In genomic region chr1:24415334-24415909, GRCh38 we compare ENCODE assay signal across 8 cellular contexts. TPM values are rescaled to one million over a fixed set of nuclear protein-coding genes. Genes with fewer than 3 reads are reported as not detected.
DNase-seq lines count a peak whose midpoint lies in the region; ATAC-seq and TF ChIP-seq lines count a peak whose summit lies in the region.

Gene NIPAL3 (plus strand): TSS chr1:24415802. CDS start chr1:24419548, 3,746 bp downstream.

- H3K36me3 ChIP-seq in adrenal gland (replicated peaks in 1 of 2) (no peaks in the 10 kb centered on the region), heart left ventricle (peaks cover 0 to 13% (median 7%) of the 10 kb centered on the region in 9 donors), upper lobe of left lung (no peaks in the 10 kb centered on the region)

- WGBS in adrenal gland, 4 donors, result 1 to 5% (median 3%) methylated on average over 15 to 28 of the region's 28 CpGs
- WGBS in heart left ventricle, 4 donors, result 2 to 6% (median 3%) methylated on average over 22 to 28 of the region's 28 CpGs
- WGBS in upper lobe of left lung, 2 donors, result 2 to 4% methylated on average over 20 to 23 of the region's 28 CpGs

- no peaks in the 10 kb centered on the region for H3K27me3 Mint-ChIP-seq in T-cell

- peak within 1 kb of the TSS; percentile 92 to 99 (median 93) for H3K4me3 Mint-ChIP-seq in T-cell

- H3K4me1 ChIP-seq in adrenal gland (replicated peaks in 1 of 2) (peaks cover 6 to 14% of the 10 kb centered on the region in 2 donors), heart left ventricle (peaks cover 0 to 51% (median 23%) of the 10 kb centered on the region in 12 donors), upper lobe of left lung (peaks cover 28 to 63% (median 43%) of the 10 kb centered on the region in 4 donors)

- CTCF ChIA-PET in T-cell (lab: Charles Lee), result interaction anchor here (0.5 to 5.6 kb wide), 41 partner anchors 9 to 916 kb away, joined by 3 to 59 read pairs (median 3); partner anchors contain the start of gene RCAN3 (in 1 of the 2)

- no peaks in the 10 kb centered on the region for H3K9me3 Mint-ChIP-seq in T-cell

- TF ChIP-seq CTCF in GM12875 (IDR thresholded peaks at IDR 0.05; ENCODE audit: borderline replicate concordance, insufficient read depth, low read depth, low read length), result peak; percentile 97
- peak; percentile 58 to 83 (median 78) for TF ChIP-seq CTCF in adrenal gland (IDR thresholded peaks at IDR 0.05)
- TF ChIP-seq CTCF in heart left ventricle (IDR thresholded peaks at IDR 0.05), result peak; percentile 62 to 85 (median 80)
- peak; percentile 81 to 94 (median 92) for TF ChIP-seq CTCF in upper lobe of left lung (IDR thresholded peaks at IDR 0.05)

- TF ChIP-seq POLR2A in adrenal gland (IDR thresholded peaks at IDR 0.05), result peak in 1 of 2 donors; percentile 9
- peak in 1 of 2 donors; percentile 33 for TF ChIP-seq POLR2A in heart left ventricle (IDR thresholded peaks at IDR 0.05)
- TF ChIP-seq POLR2A in upper lobe of left lung (IDR thresholded peaks at IDR 0.05), result peak in 3 of 4 donors; percentile 10 to 69 (median 44)

- POLR2A ChIA-PET in T-cell (lab: Charles Lee), result interaction anchor here (0.5 to 1.3 kb wide), 9 partner anchors 8 to 828 kb away, joined by 3 to 8 read pairs (median 4); no protein-coding TSS in a partner anchor

- peaks cover 18% of the 10 kb centered on the region for H3K36me3 Mint-ChIP-seq in T-cell

- H3K4me3 ChIP-seq in GM12875 (ENCODE audit: low read depth, low read length) (peak within 1 kb of the TSS; percentile 76), adrenal gland (peak within 1 kb of the TSS; percentile 12 to 66 (median 50)), heart left ventricle (peak within 1 kb of the TSS; percentile 38 to 95 (median 72)), upper lobe of left lung (peak within 1 kb of the TSS; percentile 48 to 85 (median 68))

- ATAC-seq in HG02840 (IDR thresholded peaks at IDR 0.05; ENCODE audit: low FRiP score, unreplicated experiment) (peak; percentile 88), T-cell (replicated peaks in 1 of 4) (peak; percentile 94 to 98 (median 96)), heart left ventricle (peak; percentile 95 to 97 (median 96)), upper lobe of left lung (ENCODE audit: low FRiP score in 2 of 2) (peak; percentile 93 to 95)

- H3K27me3 ChIP-seq in adrenal gland (no peaks in the 10 kb centered on the region), heart left ventricle (no peaks in the 10 kb centered on the region), upper lobe of left lung (no peaks in the 10 kb centered on the region)

- H3K4me1 Mint-ChIP-seq in T-cell, result peaks cover 66 to 75% (median 72%) of the 10 kb centered on the region in 3 donors

- H3K27ac ChIP-seq in adrenal gland, result peak within 1 kb of the TSS in 1 of 5 donors; percentile 15
- peak within 1 kb of the TSS in 8 of 12 donors; percentile 16 to 60 (median 46) for H3K27ac ChIP-seq in heart left ventricle
- peak within 1 kb of the TSS; percentile 50 to 76 (median 68) for H3K27ac ChIP-seq in upper lobe of left lung

- no peaks in the 10 kb centered on the region for H3K9me3 ChIP-seq in adrenal gland (replicated peaks in 1 of 3)
- H3K9me3 ChIP-seq in heart left ventricle, result no peaks in the 10 kb centered on the region
- H3K9me3 ChIP-seq in upper lobe of left lung, result no peaks in the 10 kb centered on the region

- H3K27ac Mint-ChIP-seq in T-cell, result peak within 1 kb of the TSS; percentile 91 to 93

- DNase-seq in NCI-H1436 (lab: John Stamatoyannopoulos, UW), result peak; percentile 98
- DNase-seq in T-cell, result peak; percentile 93 to 100 (median 98)
- DNase-seq in adrenal gland, result peak; percentile 97 to 99 (median 99)
- peak; percentile 98 to 99 (median 99) for DNase-seq in heart left ventricle
- DNase-seq in posterior cingulate gyrus, result peak; percentile 94 to 99 (median 97)
- DNase-seq in upper lobe of left lung, result peak; percentile 92 to 99

- intact Hi-C loops in adrenal gland (cut with DNase I), result no loop called here
- intact Hi-C loops in heart left ventricle (cut with DNase I), result loop anchor here in 8 of 10 donors (5.0 to 10.0 kb wide), 8 partner anchors 87 to 229 kb away; partner anchors contain the start of genes RCAN3 (in 6 of the 8) and SRRM1 (in 1 of the 8)
- intact Hi-C loops in posterior cingulate gyrus (cut with DNase I), result loop anchor here (5.0 to 10.0 kb wide), 2 partner anchors 89 to 227 kb away; partner anchors contain the start of genes RCAN3 and SRRM1

- TF ChIP-seq EP300 in upper lobe of left lung (IDR thresholded peaks at IDR 0.05), result no peak

RNA-seq across cellular contexts. Expression of gene NIPAL3, which starts in this region (rescaled TPM):
- total RNA-seq in T-cell, result 10 to 100 TPM; 49.0 to 71.4 (median 59.7) TPM
- 10 to 100 TPM; 15.6 to 88.4 (median 31.1) TPM for total RNA-seq in adrenal gland
- 1 to 10 TPM; 5.6 to 9.8 (median 8.8) TPM for polyA plus RNA-seq in adrenal gland
- 10 to 100 TPM; 24.7 to 48.3 (median 29.7) TPM for total RNA-seq in heart left ventricle
- polyA plus RNA-seq in heart left ventricle, result 10 to 100 TPM in 1 of 2 donors, 1 to 10 TPM in 1; 9.8 to 15.9 TPM
- total RNA-seq in upper lobe of left lung, result 10 to 100 TPM; 28.2 to 71.0 (median 46.6) TPM

Comparison
In these comparisons a context has a peak if more than half of its experiments do, and no peak if none do; other contexts are left out.
1. intact Hi-C loops: an anchor here in heart left ventricle (5.0 to 10.0 kb wide) and posterior cingulate gyrus (5.0 to 10.0 kb wide); none called in adrenal gland.